Comparison of ENCODE assay signal across 8 cellular contexts in genomic region chr3:46488735-46489361, GRCh38. TPM values are rescaled to one million over a fixed set of nuclear protein-coding genes. Genes with fewer than 3 reads are reported as not detected.
A peak's percentile ranks its signal among the peaks of the same experiment; 100 is the strongest.
DNase-seq lines count a peak whose midpoint lies in the region; ATAC-seq and TF ChIP-seq lines count a peak whose summit lies in the region.

No MANE protein-coding gene starts in this region.

- H3K4me3 Mint-ChIP-seq in activated T-helper 1 cell treated with anti-CD3 and anti-CD28 coated beads, Interleukin-12 subunit alpha, Interleukin-12 subunit beta, Interleukin-2, Interleukin-4 antibody, amounts not matched to agents 30 ng/mL and 10 ng/mL and 1 ng/mL, durations not matched to agents 14 hours and 24 hours and 36 hours = no peak overlapping the region
- no peak overlapping the region for H3K4me3 Mint-ChIP-seq in neural crest cell
- H3K4me3 Mint-ChIP-seq in stimulated activated naive CD8-positive, alpha-beta T cell treated with anti-CD3 and anti-CD28 coated beads, Interleukin-15, amount 100 ng/mL, for 72 hours = peak overlapping the region; percentile 38 to 60

- no peaks in the 10 kb centered on the region for H3K36me3 Mint-ChIP-seq in activated T-helper 1 cell treated with anti-CD3 and anti-CD28 coated beads, Interleukin-12 subunit alpha, Interleukin-12 subunit beta, Interleukin-2, Interleukin-4 antibody, amounts not matched to agents 30 ng/mL and 10 ng/mL and 1 ng/mL, durations not matched to agents 14 hours and 24 hours and 36 hours (ENCODE audit: low read depth)
- peaks cover 2% of the 10 kb centered on the region for H3K36me3 Mint-ChIP-seq in neural crest cell (ENCODE audit: low read depth)

- intact Hi-C loops in activated T-helper 1 cell treated with anti-CD3 and anti-CD28 coated beads, Interleukin-12 subunit alpha, Interleukin-12 subunit beta, Interleukin-2, Interleukin-4 antibody, amounts not matched to agents 30 ng/mL and 10 ng/mL and 1 ng/mL, durations not matched to agents 14 hours and 24 hours and 36 hours (cut with micrococcal nuclease) = loop anchor here (1.0 to 5.0 kb wide), 4 partner anchors 48 to 406 kb away; no protein-coding TSS in a partner anchor

- H3K36me3 ChIP-seq in KMS-11 (ENCODE audit: insufficient read depth) = no peaks in the 10 kb centered on the region

- no peaks in the 10 kb centered on the region for H3K9me3 Mint-ChIP-seq in activated T-helper 1 cell treated with anti-CD3 and anti-CD28 coated beads, Interleukin-12 subunit alpha, Interleukin-12 subunit beta, Interleukin-2, Interleukin-4 antibody, amounts not matched to agents 30 ng/mL and 10 ng/mL and 1 ng/mL, durations not matched to agents 14 hours and 24 hours and 36 hours
- H3K9me3 Mint-ChIP-seq in neural crest cell = no peaks in the 10 kb centered on the region
- H3K9me3 Mint-ChIP-seq in stimulated activated naive CD8-positive, alpha-beta T cell treated with anti-CD3 and anti-CD28 coated beads, Interleukin-15, amount 100 ng/mL, for 72 hours = no peaks in the 10 kb centered on the region

- no peaks in the 10 kb centered on the region for H3K27me3 ChIP-seq in KMS-11 (ENCODE audit: insufficient read depth, low read depth)

- peaks cover 9% of the 10 kb centered on the region for H3K4me1 Mint-ChIP-seq in activated T-helper 1 cell treated with anti-CD3 and anti-CD28 coated beads, Interleukin-12 subunit alpha, Interleukin-12 subunit beta, Interleukin-2, Interleukin-4 antibody, amounts not matched to agents 30 ng/mL and 10 ng/mL and 1 ng/mL, durations not matched to agents 14 hours and 24 hours and 36 hours (ENCODE audit: low read depth)
- H3K4me1 Mint-ChIP-seq in neural crest cell = peaks cover 11% of the 10 kb centered on the region
- H3K4me1 Mint-ChIP-seq in stimulated activated naive CD8-positive, alpha-beta T cell treated with anti-CD3 and anti-CD28 coated beads, Interleukin-15, amount 100 ng/mL, for 72 hours = peaks cover 9% of the 10 kb centered on the region

- no peaks in the 10 kb centered on the region for H3K79me2 ChIP-seq in KMS-11 (ENCODE audit: insufficient read depth, low read depth)

- no peaks in the 10 kb centered on the region for H4K20me1 ChIP-seq in KMS-11 (ENCODE audit: insufficient read depth)

- H2AFZ ChIP-seq in KMS-11 (ENCODE audit: low read depth) = peak overlapping the region; percentile 80

- no peak overlapping the region for H3K4me3 ChIP-seq in KMS-11 (IDR thresholded peaks at IDR 0.05; ENCODE audit: insufficient read depth, low read depth, low read length)

- no peak overlapping the region for H3K27ac Mint-ChIP-seq in activated T-helper 1 cell treated with anti-CD3 and anti-CD28 coated beads, Interleukin-12 subunit alpha, Interleukin-12 subunit beta, Interleukin-2, Interleukin-4 antibody, amounts not matched to agents 30 ng/mL and 10 ng/mL and 1 ng/mL, durations not matched to agents 14 hours and 24 hours and 36 hours
- H3K27ac Mint-ChIP-seq in neural crest cell (ENCODE audit: unreplicated experiment) = no peak overlapping the region
- no peak overlapping the region for H3K27ac Mint-ChIP-seq in stimulated activated naive CD8-positive, alpha-beta T cell treated with anti-CD3 and anti-CD28 coated beads, Interleukin-15, amount 100 ng/mL, for 72 hours

- DNase-seq in DMS53 treated with DMSO at 0.1 percent for 48 hours (lab: John Stamatoyannopoulos, UW; ENCODE audit: unreplicated experiment) = peak; percentile 46
- peak; percentile 81 for DNase-seq in RKO (ENCODE audit: low spot score)
- DNase-seq in activated T-helper 1 cell treated with anti-CD3 and anti-CD28 coated beads, Interleukin-12 subunit alpha, Interleukin-12 subunit beta, Interleukin-2, Interleukin-4 antibody, amounts not matched to agents 30 ng/mL and 10 ng/mL and 1 ng/mL, durations not matched to agents 14 hours and 24 hours and 36 hours (ENCODE audit: low spot score) = peak; percentile 85
- DNase-seq in fibroblast of peridontal ligament (ENCODE audit: extremely low read depth) = peak; percentile 86
- peak; percentile 95 for DNase-seq in neural crest cell (ENCODE audit: low read depth, low spot score)
- DNase-seq in stimulated activated naive CD8-positive, alpha-beta T cell treated with anti-CD3 and anti-CD28 coated beads, Interleukin-15, amount 100 ng/mL, for 72 hours = peak; percentile 91

- H3K27ac ChIP-seq in KMS-11 = no peak overlapping the region

- peak; percentile 93 for ATAC-seq in GM21723 (IDR thresholded peaks at IDR 0.05; ENCODE audit: unreplicated experiment)
- peak; percentile 98 for ATAC-seq in stimulated activated naive CD8-positive, alpha-beta T cell treated with anti-CD3 and anti-CD28 coated beads, Interleukin-15, amount 100 ng/mL, for 72 hours

- peaks cover 4% of the 10 kb centered on the region for H3K27me3 Mint-ChIP-seq in activated T-helper 1 cell treated with anti-CD3 and anti-CD28 coated beads, Interleukin-12 subunit alpha, Interleukin-12 subunit beta, Interleukin-2, Interleukin-4 antibody, amounts not matched to agents 30 ng/mL and 10 ng/mL and 1 ng/mL, durations not matched to agents 14 hours and 24 hours and 36 hours (ENCODE audit: insufficient read depth)
- peaks cover 15% of the 10 kb centered on the region for H3K27me3 Mint-ChIP-seq in neural crest cell (ENCODE audit: low read depth)
- peaks cover 21% of the 10 kb centered on the region for H3K27me3 Mint-ChIP-seq in stimulated activated naive CD8-positive, alpha-beta T cell treated with anti-CD3 and anti-CD28 coated beads, Interleukin-15, amount 100 ng/mL, for 72 hours

- H3K4me2 ChIP-seq in KMS-11 = peak overlapping the region; percentile 61

- TF ChIP-seq CTCF in KMS-11 (conservative IDR thresholded peaks at IDR 0.05; ENCODE audit: low read depth, low read length) (peak; percentile 87), neural crest cell (conservative IDR thresholded peaks at IDR 0.05) (peak; percentile 99)

- H3K9ac ChIP-seq in KMS-11 = no peak overlapping the region; the same call in 1 of the 2 replicates

- peaks cover 7% of the 10 kb centered on the region for H3K4me1 ChIP-seq in KMS-11 (ENCODE audit: low read depth, poor library complexity, severe bottlenecking)

RNA-seq across cellular contexts. Expression of gene RTP3, which starts 8.9 kb away (rescaled TPM):
- total RNA-seq in activated T-helper 1 cell treated with anti-CD3 and anti-CD28 coated beads, Interleukin-12 subunit alpha, Interleukin-12 subunit beta, Interleukin-2, Interleukin-4 antibody, amounts not matched to agents 30 ng/mL and 10 ng/mL and 1 ng/mL, durations not matched to agents 14 hours and 24 hours and 36 hours = not detected in 2 replicates
- total RNA-seq in neural crest cell = not detected in 2 replicates

RNA-seq across cellular contexts. Expression of gene LTF, which starts 24.1 kb away (rescaled TPM):
- not detected in 2 replicates for total RNA-seq in activated T-helper 1 cell treated with anti-CD3 and anti-CD28 coated beads, Interleukin-12 subunit alpha, Interleukin-12 subunit beta, Interleukin-2, Interleukin-4 antibody, amounts not matched to agents 30 ng/mL and 10 ng/mL and 1 ng/mL, durations not matched to agents 14 hours and 24 hours and 36 hours
- total RNA-seq in neural crest cell = not detected in 2 replicates

Comparison
In these comparisons a context has a peak if more than half of its experiments do, and no peak if none do; other contexts are left out.
1. H3K4me3 Mint-ChIP-seq: peak in stimulated activated naive CD8-positive, alpha-beta T cell treated with anti-CD3 and anti-CD28 coated beads, Interleukin-15, amount 100 ng/mL, for 72 hours (2 of 2); none in activated T-helper 1 cell treated with anti-CD3 and anti-CD28 coated beads, Interleukin-12 subunit alpha, Interleukin-12 subunit beta, Interleukin-2, Interleukin-4 antibody, amounts not matched to agents 30 ng/mL and 10 ng/mL and 1 ng/mL, durations not matched to agents 14 hours and 24 hours and 36 hours (single experiment) and neural crest cell (single experiment).
2. Peak in every context shown above with its lines, with median percentiles within 50 percentile points of each other: DNase-seq.